1 cellular context compared by ENCODE assay signal in the genomic region with DNA sequence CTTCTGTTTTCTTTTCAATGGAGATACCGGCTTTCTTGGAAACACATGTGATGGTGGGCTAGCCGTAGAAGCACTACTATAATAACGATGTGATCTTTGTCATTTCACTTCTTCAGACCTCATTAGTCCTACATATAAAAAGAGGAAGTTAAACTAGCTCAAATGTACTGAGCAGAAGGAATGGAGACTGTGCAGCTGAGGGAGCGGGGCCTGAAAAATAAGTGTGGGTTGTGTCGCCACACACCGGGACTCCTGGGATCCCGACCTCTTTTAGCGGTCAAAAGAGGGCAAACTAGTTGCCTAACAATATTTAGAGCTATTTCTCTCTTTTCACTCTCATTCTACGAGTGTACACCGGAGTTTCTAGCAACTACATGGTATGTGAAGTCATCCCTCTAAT.
TF ChIP-seq lines count a peak whose summit lies in the region.

No MANE protein-coding gene starts in this region.

TF ChIP-seq in GM12878, 131 proteins besides CTCF, POLR2A, EP300 and RAD21 (continued from another document):
- no peak for TF ChIP-seq ATF7 (IDR thresholded peaks at IDR 0.05; ENCODE audit: low read depth)
- TF ChIP-seq, protein P1, sequence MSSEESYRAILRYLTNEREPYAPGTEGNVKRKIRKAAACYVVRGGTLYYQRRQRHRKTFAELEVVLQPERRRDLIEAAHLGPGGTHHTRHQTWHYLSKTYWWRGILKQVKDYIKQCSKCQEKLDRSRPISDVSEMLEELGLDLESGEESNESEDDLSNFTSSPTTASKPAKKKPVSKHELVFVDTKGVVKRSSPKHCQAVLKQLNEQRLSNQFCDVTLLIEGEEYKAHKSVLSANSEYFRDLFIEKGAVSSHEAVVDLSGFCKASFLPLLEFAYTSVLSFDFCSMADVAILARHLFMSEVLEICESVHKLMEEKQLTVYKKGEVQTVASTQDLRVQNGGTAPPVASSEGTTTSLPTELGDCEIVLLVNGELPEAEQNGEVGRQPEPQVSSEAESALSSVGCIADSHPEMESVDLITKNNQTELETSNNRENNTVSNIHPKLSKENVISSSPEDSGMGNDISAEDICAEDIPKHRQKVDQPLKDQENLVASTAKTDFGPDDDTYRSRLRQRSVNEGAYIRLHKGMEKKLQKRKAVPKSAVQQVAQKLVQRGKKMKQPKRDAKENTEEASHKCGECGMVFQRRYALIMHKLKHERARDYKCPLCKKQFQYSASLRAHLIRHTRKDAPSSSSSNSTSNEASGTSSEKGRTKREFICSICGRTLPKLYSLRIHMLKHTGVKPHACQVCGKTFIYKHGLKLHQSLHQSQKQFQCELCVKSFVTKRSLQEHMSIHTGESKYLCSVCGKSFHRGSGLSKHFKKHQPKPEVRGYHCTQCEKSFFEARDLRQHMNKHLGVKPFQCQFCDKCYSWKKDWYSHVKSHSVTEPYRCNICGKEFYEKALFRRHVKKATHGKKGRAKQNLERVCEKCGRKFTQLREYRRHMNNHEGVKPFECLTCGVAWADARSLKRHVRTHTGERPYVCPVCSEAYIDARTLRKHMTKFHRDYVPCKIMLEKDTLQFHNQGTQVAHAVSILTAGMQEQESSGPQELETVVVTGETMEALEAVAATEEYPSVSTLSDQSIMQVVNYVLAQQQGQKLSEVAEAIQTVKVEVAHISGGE (CRISPR knock-in tag; IDR thresholded peaks at IDR 0.05): no peak
- TF ChIP-seq MEF2A (IDR thresholded peaks at IDR 0.05; ENCODE audit: insufficient read depth, low read depth, low read length): no peak
- no peak for TF ChIP-seq FOXK2 (IDR thresholded peaks at IDR 0.05)
- TF ChIP-seq GABPA (IDR thresholded peaks at IDR 0.05; ENCODE audit: low read depth): no peak
TF ChIP-seq in GM12878: peak in this region for 3.
